Comparison of ENCODE assay signal across 24 cellular contexts in genomic region chr20:24962510-24962909, GRCh38. TPM values are rescaled to one million over a fixed set of nuclear protein-coding genes. Genes with fewer than 3 reads are reported as not detected.
DNase-seq lines count a peak whose midpoint lies in the region; ATAC-seq lines count a peak whose summit lies in the region.
"Had no signal": no experiment of that assay in that cellular context is flagged by ENCODE, and none has a peak within 500 bp of the region (broad histone marks: within the 10 kb centered on the region; RNA-seq: fewer than 3 reads in every experiment).

No MANE protein-coding gene starts in this region.

- no peak for ATAC-seq in activated CD8-positive, alpha-beta memory T cell treated with anti-CD3 and anti-CD28 coated beads, Interleukin-2, amount 10 ng/mL, durations not matched to agents 7 days and 5 days
- ATAC-seq in central memory CD8-positive, alpha-beta T cell (replicated peaks; ENCODE audit: extremely low read depth, poor library complexity, severe bottlenecking), result no peak
- ATAC-seq in natural killer cell treated with Interleukin-12 subunit alpha and Interleukin-12 subunit beta and Interleukin-15 and Interleukin-18, amount 100 ng/mL, for 72 hours, result no peak
- no peak for ATAC-seq in HG03520 (IDR thresholded peaks at IDR 0.05; ENCODE audit: unreplicated experiment)
- ATAC-seq: lower lobe of right lung, PC-3 had no signal

- DNase-seq in activated CD8-positive, alpha-beta memory T cell treated with anti-CD3 and anti-CD28 coated beads, Interleukin-2, amount 10 ng/mL, durations not matched to agents 7 days and 5 days, result no peak
- DNase-seq in activated CD8-positive, alpha-beta memory T cell treated with anti-CD3 and anti-CD28 coated beads, Interleukin-2, amount 50 U/mL, for 4 hours, result no peak
- DNase-seq in NCI-H2171 (lab: John Stamatoyannopoulos, UW) (peak; percentile 77), SIG-M5 treated with dmso at 0.1 percent for 504 hours (lab: John Stamatoyannopoulos, UW; ENCODE audit: unreplicated experiment) (no peak), GM19240 (ENCODE audit: insufficient read length, low spot score) (no peak)
- no peak for DNase-seq in central memory CD8-positive, alpha-beta T cell (ENCODE audit: low spot score in 2 of 2)
- DNase-seq in natural killer cell treated with Interleukin-12 subunit alpha and Interleukin-12 subunit beta and Interleukin-15 and Interleukin-18, amount 100 ng/mL, for 72 hours (ENCODE audit: low spot score), result no peak
- DNase-seq: activated gamma-delta T cell; amniotic stem cell; BE2C; Calu3; erythroblast; foreskin melanocyte; hypothalamus; IMR-90; islet precursor cell; NCI-H774; PC-3; retina; SHP77 treated with DMSO at 0.1 percent for 48 hours; stimulated activated CD8-positive, alpha-beta memory T cell treated with anti-CD3 and anti-CD28 coated beads, Interleukin-4, amount 100 ng/mL, for 48 hours had no signal

- no peak overlapping the region for H3K4me3 Mint-ChIP-seq in activated CD8-positive, alpha-beta memory T cell treated with anti-CD3 and anti-CD28 coated beads, Interleukin-2, amount 10 ng/mL, durations not matched to agents 7 days and 5 days
- peak overlapping the region; percentile 74 for H3K4me3 Mint-ChIP-seq in central memory CD8-positive, alpha-beta T cell
- H3K4me3 Mint-ChIP-seq in natural killer cell treated with Interleukin-12 subunit alpha and Interleukin-12 subunit beta and Interleukin-15 and Interleukin-18, amount 100 ng/mL, for 72 hours, result peak overlapping the region; percentile 62

- CTCF ChIA-PET in activated CD8-positive, alpha-beta memory T cell treated with anti-CD3 and anti-CD28 coated beads, Interleukin-2, amount 10 ng/mL, durations not matched to agents 7 days and 5 days (lab: Charles Lee), result interaction anchor here (1.0 kb wide), 2 partner anchors 10 to 861 kb away, joined by 3 read pairs; no protein-coding TSS in a partner anchor

- no peaks in the 10 kb centered on the region for H3K27me3 Mint-ChIP-seq in activated CD8-positive, alpha-beta memory T cell treated with anti-CD3 and anti-CD28 coated beads, Interleukin-2, amount 10 ng/mL, durations not matched to agents 7 days and 5 days
- no peaks in the 10 kb centered on the region for H3K27me3 Mint-ChIP-seq in central memory CD8-positive, alpha-beta T cell
- H3K27me3 Mint-ChIP-seq in natural killer cell treated with Interleukin-12 subunit alpha and Interleukin-12 subunit beta and Interleukin-15 and Interleukin-18, amount 100 ng/mL, for 72 hours, result no peaks in the 10 kb centered on the region

- peaks cover 54% of the 10 kb centered on the region for H3K36me3 Mint-ChIP-seq in activated CD8-positive, alpha-beta memory T cell treated with anti-CD3 and anti-CD28 coated beads, Interleukin-2, amount 10 ng/mL, durations not matched to agents 7 days and 5 days
- H3K36me3 Mint-ChIP-seq in central memory CD8-positive, alpha-beta T cell (ENCODE audit: insufficient read depth), result peaks cover 83% of the 10 kb centered on the region
- H3K36me3 Mint-ChIP-seq in natural killer cell treated with Interleukin-12 subunit alpha and Interleukin-12 subunit beta and Interleukin-15 and Interleukin-18, amount 100 ng/mL, for 72 hours, result peaks cover 38% of the 10 kb centered on the region

- no peaks in the 10 kb centered on the region for H3K9me3 Mint-ChIP-seq in activated CD8-positive, alpha-beta memory T cell treated with anti-CD3 and anti-CD28 coated beads, Interleukin-2, amount 10 ng/mL, durations not matched to agents 7 days and 5 days (ENCODE audit: low read depth)
- no peaks in the 10 kb centered on the region for H3K9me3 Mint-ChIP-seq in central memory CD8-positive, alpha-beta T cell
- no peaks in the 10 kb centered on the region for H3K9me3 Mint-ChIP-seq in natural killer cell treated with Interleukin-12 subunit alpha and Interleukin-12 subunit beta and Interleukin-15 and Interleukin-18, amount 100 ng/mL, for 72 hours

- peaks cover 25% of the 10 kb centered on the region for H3K4me1 Mint-ChIP-seq in activated CD8-positive, alpha-beta memory T cell treated with anti-CD3 and anti-CD28 coated beads, Interleukin-2, amount 10 ng/mL, durations not matched to agents 7 days and 5 days
- peaks cover 80% of the 10 kb centered on the region for H3K4me1 Mint-ChIP-seq in central memory CD8-positive, alpha-beta T cell
- H3K4me1 Mint-ChIP-seq in natural killer cell treated with Interleukin-12 subunit alpha and Interleukin-12 subunit beta and Interleukin-15 and Interleukin-18, amount 100 ng/mL, for 72 hours (ENCODE audit: low read depth in 2 of 2), result peaks cover 74 to 75% of the 10 kb centered on the region in 2 donors

- peak overlapping the region; percentile 7 for H3K27ac Mint-ChIP-seq in activated CD8-positive, alpha-beta memory T cell treated with anti-CD3 and anti-CD28 coated beads, Interleukin-2, amount 10 ng/mL, durations not matched to agents 7 days and 5 days
- H3K27ac Mint-ChIP-seq in central memory CD8-positive, alpha-beta T cell (ENCODE audit: low read depth), result peak overlapping the region; percentile 96
- H3K27ac Mint-ChIP-seq in natural killer cell treated with Interleukin-12 subunit alpha and Interleukin-12 subunit beta and Interleukin-15 and Interleukin-18, amount 100 ng/mL, for 72 hours, result peak overlapping the region; percentile 95 to 97

RNA-seq across cellular contexts. Expression of gene CST7, which starts 13.4 kb away (rescaled TPM):
- total RNA-seq in activated CD8-positive, alpha-beta memory T cell treated with anti-CD3 and anti-CD28 coated beads, Interleukin-2, amount 10 ng/mL, durations not matched to agents 7 days and 5 days, result 100 to 1,000 TPM; 177 to 202 TPM
- total RNA-seq in natural killer cell treated with Interleukin-12 subunit alpha and Interleukin-12 subunit beta and Interleukin-15 and Interleukin-18, amount 100 ng/mL, for 72 hours, result 100 to 1,000 TPM in 1 of 2 donors, 10 to 100 TPM in 1; 77.8 to 129 TPM
- total RNA-seq: Calu3, cardiac muscle cell, IMR-90, PC-3 had no signal

RNA-seq across cellular contexts. Expression of gene APMAP, which starts 30.0 kb away (rescaled TPM):
- 10 to 100 TPM; 47.5 to 56.0 TPM for total RNA-seq in activated CD8-positive, alpha-beta memory T cell treated with anti-CD3 and anti-CD28 coated beads, Interleukin-2, amount 10 ng/mL, durations not matched to agents 7 days and 5 days
- total RNA-seq in natural killer cell treated with Interleukin-12 subunit alpha and Interleukin-12 subunit beta and Interleukin-15 and Interleukin-18, amount 100 ng/mL, for 72 hours, result 100 to 1,000 TPM; 109 to 206 TPM

Comparison
In these comparisons a context has a peak if more than half of its experiments do, and no peak if none do; other contexts are left out.
1. H3K27ac Mint-ChIP-seq: peak in every context shown above with its lines; median percentile 96 in central memory CD8-positive, alpha-beta T cell; 96 in natural killer cell treated with Interleukin-12 subunit alpha and Interleukin-12 subunit beta and Interleukin-15 and Interleukin-18, amount 100 ng/mL, for 72 hours; 7 in activated CD8-positive, alpha-beta memory T cell treated with anti-CD3 and anti-CD28 coated beads, Interleukin-2, amount 10 ng/mL, durations not matched to agents 7 days and 5 days.